ENCODE assay signal across 2 cellular contexts in the genomic region with DNA sequence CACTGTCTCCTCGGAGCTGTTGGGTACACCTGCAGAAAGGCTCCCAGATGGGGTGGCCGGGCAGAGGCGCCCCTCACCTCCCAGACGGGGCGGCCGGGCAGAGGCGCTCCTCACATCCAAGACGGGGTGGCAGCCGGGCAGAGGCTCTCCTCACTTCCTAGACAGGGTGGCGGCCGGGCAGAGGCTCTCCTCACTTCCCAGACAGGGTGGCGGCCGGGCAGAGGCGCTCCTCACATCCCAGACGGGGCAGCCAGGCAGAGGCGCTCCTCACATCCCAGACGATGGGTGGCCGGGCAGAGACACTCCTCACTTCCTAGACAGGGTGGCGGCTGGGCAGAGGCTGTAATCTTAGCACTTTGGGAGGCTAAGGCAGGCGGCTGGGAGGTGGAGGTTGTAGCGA.
TF ChIP-seq lines count a peak whose summit lies in the region.

No MANE protein-coding gene starts in this region.

TF ChIP-seq in HEK293, 187 proteins besides CTCF, POLR2A, EP300 and RAD21:
- peak; percentile 11; the same call in 1 of the 2 replicates for TF ChIP-seq TRIM28 (IDR thresholded peaks at IDR 0.05; ENCODE audit: borderline replicate concordance, low read length)

TF ChIP-seq in HepG2, 621 proteins besides CTCF, POLR2A, EP300 and RAD21:
- TF ChIP-seq ZNF280B (CRISPR knock-in tag; IDR thresholded peaks at IDR 0.05; ENCODE audit: borderline replicate concordance) (peak; percentile 31; the same call in 1 of the 2 replicates), ZNF687 (CRISPR knock-in tag; IDR thresholded peaks at IDR 0.05) (0 out of 2 replicates have a peak, but pooled peaks have one; percentile 1)
